Comparison of ENCODE assay signal across 1 cellular context in genomic region chr2:164841719-164842623, GRCh38.
TF ChIP-seq lines count a peak whose summit lies in the region.

A gene with protein sequence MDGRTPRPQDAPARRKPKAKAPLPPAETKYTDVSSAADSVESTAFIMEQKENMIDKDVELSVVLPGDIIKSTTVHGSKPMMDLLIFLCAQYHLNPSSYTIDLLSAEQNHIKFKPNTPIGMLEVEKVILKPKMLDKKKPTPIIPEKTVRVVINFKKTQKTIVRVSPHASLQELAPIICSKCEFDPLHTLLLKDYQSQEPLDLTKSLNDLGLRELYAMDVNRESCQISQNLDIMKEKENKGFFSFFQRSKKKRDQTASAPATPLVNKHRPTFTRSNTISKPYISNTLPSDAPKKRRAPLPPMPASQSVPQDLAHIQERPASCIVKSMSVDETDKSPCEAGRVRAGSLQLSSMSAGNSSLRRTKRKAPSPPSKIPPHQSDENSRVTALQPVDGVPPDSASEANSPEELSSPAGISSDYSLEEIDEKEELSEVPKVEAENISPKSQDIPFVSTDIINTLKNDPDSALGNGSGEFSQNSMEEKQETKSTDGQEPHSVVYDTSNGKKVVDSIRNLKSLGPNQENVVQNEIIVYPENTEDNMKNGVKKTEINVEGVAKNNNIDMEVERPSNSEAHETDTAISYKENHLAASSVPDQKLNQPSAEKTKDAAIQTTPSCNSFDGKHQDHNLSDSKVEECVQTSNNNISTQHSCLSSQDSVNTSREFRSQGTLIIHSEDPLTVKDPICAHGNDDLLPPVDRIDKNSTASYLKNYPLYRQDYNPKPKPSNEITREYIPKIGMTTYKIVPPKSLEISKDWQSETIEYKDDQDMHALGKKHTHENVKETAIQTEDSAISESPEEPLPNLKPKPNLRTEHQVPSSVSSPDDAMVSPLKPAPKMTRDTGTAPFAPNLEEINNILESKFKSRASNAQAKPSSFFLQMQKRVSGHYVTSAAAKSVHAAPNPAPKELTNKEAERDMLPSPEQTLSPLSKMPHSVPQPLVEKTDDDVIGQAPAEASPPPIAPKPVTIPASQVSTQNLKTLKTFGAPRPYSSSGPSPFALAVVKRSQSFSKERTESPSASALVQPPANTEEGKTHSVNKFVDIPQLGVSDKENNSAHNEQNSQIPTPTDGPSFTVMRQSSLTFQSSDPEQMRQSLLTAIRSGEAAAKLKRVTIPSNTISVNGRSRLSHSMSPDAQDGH (minus strand): TSS chr2:164841823. CDS start chr2:164841196, 627 bp downstream.

TF ChIP-seq in HepG2, 621 proteins besides CTCF, POLR2A, EP300 and RAD21 (continued from another document and continues in another):
- TF ChIP-seq SMAD1 (CRISPR knock-in tag; IDR thresholded peaks at IDR 0.05; ENCODE audit: borderline replicate concordance, low read depth) (peak; percentile 75; the same call in 1 of the 2 replicates), TAF1 (CRISPR knock-in tag; IDR thresholded peaks at IDR 0.05) (peak; percentile 76), POLR2AphosphoS5 (IDR thresholded peaks at IDR 0.05; ENCODE audit: low read depth, low read length) (no peak; the same call in none of the 2 replicates), SMC3 (IDR thresholded peaks at IDR 0.05; ENCODE audit: low read length) (peak; percentile 44; the same call in 1 of the 2 replicates), ZBTB3 (CRISPR knock-in tag; IDR thresholded peaks at IDR 0.05; ENCODE audit: borderline replicate concordance, low read depth) (peak; percentile 86), ZNF609 (CRISPR knock-in tag; IDR thresholded peaks at IDR 0.05; ENCODE audit: borderline replicate concordance) (peak; percentile 70), TCF7 (IDR thresholded peaks at IDR 0.05; ENCODE audit: low read depth) (no peak), ZNF17 (CRISPR knock-in tag; IDR thresholded peaks at IDR 0.05) (no peak), ZNF530 (CRISPR knock-in tag; IDR thresholded peaks at IDR 0.05; ENCODE audit: low read depth) (no peak), KAT7 (CRISPR knock-in tag; IDR thresholded peaks at IDR 0.05; ENCODE audit: borderline replicate concordance) (peak; percentile 98), SMARCC2 (IDR thresholded peaks at IDR 0.05) (no peak), ZNF496 (CRISPR knock-in tag; IDR thresholded peaks at IDR 0.05; ENCODE audit: insufficient replicate concordance) (no peak), ATF1 (CRISPR knock-in tag; IDR thresholded peaks at IDR 0.05) (no peak), ZNF296 (CRISPR knock-in tag; conservative IDR thresholded peaks at IDR 0.05) (no peak), HNF1B (CRISPR knock-in tag; IDR thresholded peaks at IDR 0.05) (peak; percentile 68), ZBTB2 (CRISPR knock-in tag; IDR thresholded peaks at IDR 0.05; ENCODE audit: low read depth) (no peak), ELK4 (CRISPR knock-in tag; IDR thresholded peaks at IDR 0.05; ENCODE audit: borderline replicate concordance) (no peak), SRF (IDR thresholded peaks at IDR 0.05; ENCODE audit: low read depth, low read length) (no peak), ZKSCAN8 (CRISPR knock-in tag; IDR thresholded peaks at IDR 0.05; ENCODE audit: borderline replicate concordance) (peak; percentile 82; the same call in 1 of the 2 replicates), ZNF256 (CRISPR knock-in tag; conservative IDR thresholded peaks at IDR 0.05) (peak; percentile 56; the same call in 1 of the 2 replicates), ZNF337 (CRISPR knock-in tag; IDR thresholded peaks at IDR 0.05; ENCODE audit: borderline replicate concordance, low read depth) (no peak; the same call in 1 of the 2 replicates)
- TF ChIP-seq, protein P1, sequence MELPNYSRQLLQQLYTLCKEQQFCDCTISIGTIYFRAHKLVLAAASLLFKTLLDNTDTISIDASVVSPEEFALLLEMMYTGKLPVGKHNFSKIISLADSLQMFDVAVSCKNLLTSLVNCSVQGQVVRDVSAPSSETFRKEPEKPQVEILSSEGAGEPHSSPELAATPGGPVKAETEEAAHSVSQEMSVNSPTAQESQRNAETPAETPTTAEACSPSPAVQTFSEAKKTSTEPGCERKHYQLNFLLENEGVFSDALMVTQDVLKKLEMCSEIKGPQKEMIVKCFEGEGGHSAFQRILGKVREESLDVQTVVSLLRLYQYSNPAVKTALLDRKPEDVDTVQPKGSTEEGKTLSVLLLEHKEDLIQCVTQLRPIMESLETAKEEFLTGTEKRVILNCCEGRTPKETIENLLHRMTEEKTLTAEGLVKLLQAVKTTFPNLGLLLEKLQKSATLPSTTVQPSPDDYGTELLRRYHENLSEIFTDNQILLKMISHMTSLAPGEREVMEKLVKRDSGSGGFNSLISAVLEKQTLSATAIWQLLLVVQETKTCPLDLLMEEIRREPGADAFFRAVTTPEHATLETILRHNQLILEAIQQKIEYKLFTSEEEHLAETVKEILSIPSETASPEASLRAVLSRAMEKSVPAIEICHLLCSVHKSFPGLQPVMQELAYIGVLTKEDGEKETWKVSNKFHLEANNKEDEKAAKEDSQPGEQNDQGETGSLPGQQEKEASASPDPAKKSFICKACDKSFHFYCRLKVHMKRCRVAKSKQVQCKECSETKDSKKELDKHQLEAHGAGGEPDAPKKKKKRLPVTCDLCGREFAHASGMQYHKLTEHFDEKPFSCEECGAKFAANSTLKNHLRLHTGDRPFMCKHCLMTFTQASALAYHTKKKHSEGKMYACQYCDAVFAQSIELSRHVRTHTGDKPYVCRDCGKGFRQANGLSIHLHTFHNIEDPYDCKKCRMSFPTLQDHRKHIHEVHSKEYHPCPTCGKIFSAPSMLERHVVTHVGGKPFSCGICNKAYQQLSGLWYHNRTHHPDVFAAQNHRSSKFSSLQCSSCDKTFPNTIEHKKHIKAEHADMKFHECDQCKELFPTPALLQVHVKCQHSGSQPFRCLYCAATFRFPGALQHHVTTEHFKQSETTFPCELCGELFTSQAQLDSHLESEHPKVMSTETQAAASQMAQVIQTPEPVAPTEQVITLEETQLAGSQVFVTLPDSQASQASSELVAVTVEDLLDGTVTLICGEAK (IDR thresholded peaks at IDR 0.05) = no peak
- TF ChIP-seq, protein P1 (CRISPR knock-in tag; IDR thresholded peaks at IDR 0.05) = peak; percentile 77
- TF ChIP-seq, protein P2, sequence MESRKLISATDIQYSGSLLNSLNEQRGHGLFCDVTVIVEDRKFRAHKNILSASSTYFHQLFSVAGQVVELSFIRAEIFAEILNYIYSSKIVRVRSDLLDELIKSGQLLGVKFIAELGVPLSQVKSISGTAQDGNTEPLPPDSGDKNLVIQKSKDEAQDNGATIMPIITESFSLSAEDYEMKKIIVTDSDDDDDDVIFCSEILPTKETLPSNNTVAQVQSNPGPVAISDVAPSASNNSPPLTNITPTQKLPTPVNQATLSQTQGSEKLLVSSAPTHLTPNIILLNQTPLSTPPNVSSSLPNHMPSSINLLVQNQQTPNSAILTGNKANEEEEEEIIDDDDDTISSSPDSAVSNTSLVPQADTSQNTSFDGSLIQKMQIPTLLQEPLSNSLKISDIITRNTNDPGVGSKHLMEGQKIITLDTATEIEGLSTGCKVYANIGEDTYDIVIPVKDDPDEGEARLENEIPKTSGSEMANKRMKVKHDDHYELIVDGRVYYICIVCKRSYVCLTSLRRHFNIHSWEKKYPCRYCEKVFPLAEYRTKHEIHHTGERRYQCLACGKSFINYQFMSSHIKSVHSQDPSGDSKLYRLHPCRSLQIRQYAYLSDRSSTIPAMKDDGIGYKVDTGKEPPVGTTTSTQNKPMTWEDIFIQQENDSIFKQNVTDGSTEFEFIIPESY (CRISPR knock-in tag; IDR thresholded peaks at IDR 0.05) = peak; percentile 53; the same call in 1 of the 2 replicates
